ENCODE assay signal across 1 cellular context in genomic region chr1:86201321-86201720, GRCh38.
TF ChIP-seq lines count a peak whose summit lies in the region.

No MANE protein-coding gene starts in this region.

TF ChIP-seq in HEK293, 187 proteins besides CTCF, POLR2A, EP300 and RAD21 (continued from another document):
- TF ChIP-seq PRDM10 (tag by site-specific recombination; IDR thresholded peaks at IDR 0.05) (peak; percentile 92), ZNF645 (tag by site-specific recombination; IDR thresholded peaks at IDR 0.05) (no peak), ZNF654 (tag by site-specific recombination; IDR thresholded peaks at IDR 0.05; ENCODE audit: low read depth) (no peak), ATF2 (tag by site-specific recombination; IDR thresholded peaks at IDR 0.05; ENCODE audit: low read depth) (peak; percentile 70), ZNF426 (tag by site-specific recombination; IDR thresholded peaks at IDR 0.05) (no peak)
